In the genomic region with DNA sequence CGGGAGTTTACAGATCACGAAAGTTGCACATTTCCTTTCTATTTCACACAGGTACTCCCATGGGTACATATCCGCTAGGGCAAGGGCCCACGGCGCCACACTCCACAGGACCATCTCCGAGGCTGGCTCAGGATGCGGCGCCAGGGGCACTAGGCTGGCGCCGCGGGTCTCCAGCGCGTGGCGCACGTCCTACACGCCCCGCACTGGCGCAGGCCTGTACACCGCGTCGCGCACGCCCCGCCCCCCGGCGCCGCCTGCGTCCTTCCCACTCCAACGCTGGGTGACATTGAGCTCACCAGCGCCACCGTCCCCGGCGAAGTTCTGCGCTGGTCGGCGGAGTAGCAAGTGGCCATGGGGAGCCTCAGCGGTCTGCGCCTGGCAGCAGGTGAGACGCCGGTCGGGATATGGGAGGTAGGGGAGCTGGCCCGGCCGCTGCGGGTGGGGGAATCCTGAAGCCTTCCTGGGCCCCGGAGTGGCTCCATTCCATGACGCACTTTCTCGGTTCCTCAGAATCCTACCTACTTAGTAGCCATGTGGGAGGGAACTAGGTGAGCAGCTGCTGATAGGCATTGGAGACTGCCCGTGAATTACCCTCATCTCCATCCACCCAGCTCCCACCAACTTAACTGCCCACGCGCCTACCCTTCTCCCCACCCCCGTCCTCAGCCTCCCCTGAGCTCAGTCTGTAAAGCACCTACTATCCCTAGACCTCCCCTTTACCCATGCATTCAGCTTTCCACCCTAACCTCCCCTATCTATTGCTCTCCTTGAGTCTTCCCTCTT, we compare ENCODE assay signal across 1 cellular context.
TF ChIP-seq lines count a peak whose summit lies in the region.

A gene with protein sequence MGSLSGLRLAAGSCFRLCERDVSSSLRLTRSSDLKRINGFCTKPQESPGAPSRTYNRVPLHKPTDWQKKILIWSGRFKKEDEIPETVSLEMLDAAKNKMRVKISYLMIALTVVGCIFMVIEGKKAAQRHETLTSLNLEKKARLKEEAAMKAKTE (plus strand): TSS at position 268 of the 783 bp plus-strand sequence. CDS start 84 bp downstream, at position 352.

TF ChIP-seq in H1, 55 proteins besides CTCF, POLR2A, EP300 and RAD21 (continued from another document):
- TF ChIP-seq CBX8 (IDR thresholded peaks at IDR 0.05; ENCODE audit: borderline replicate concordance, low read depth, low read length) (no peak), JUND (IDR thresholded peaks at IDR 0.05; ENCODE audit: low read length) (no peak; the same call in 1 of the 2 replicates), SP2 (IDR thresholded peaks at IDR 0.05; ENCODE audit: low read length) (no peak)
